Comparison of ENCODE assay signal across 33 cellular contexts in genomic region chrX:6262959-6263358, GRCh38. TPM values are rescaled to one million over a fixed set of nuclear protein-coding genes. Genes with fewer than 3 reads are reported as not detected.
"Had no signal": no experiment of that assay in that cellular context is flagged by ENCODE, and none has a peak within 500 bp of the region (broad histone marks: within the 10 kb centered on the region; RNA-seq: fewer than 3 reads in every experiment).

No MANE protein-coding gene starts in this region.

- FAIRE-seq: bronchial epithelial cell had no signal

- ATAC-seq: activated naive CD4-positive, alpha-beta T cell treated with anti-CD3 and anti-CD28 coated beads, Interleukin-2, amount 50 U/mL, for 72 hours; activated naive CD8-positive, alpha-beta T cell treated with anti-CD3 and anti-CD28 coated beads, Interleukin-2, amount 50 U/mL, for 24 hours; activated T-cell treated with anti-CD3 and anti-CD28 coated beads, Interleukin-2, amount 50 U/mL, for 4 hours; activated T-cell treated with anti-CD3 and anti-CD28 coated beads, Interleukin-2, amount 50 U/mL, for 72 hours; activated T-helper 17 cell treated with anti-CD3 and anti-CD28 coated beads, Interleukin-2, amount 50 U/mL, for 72 hours; body of pancreas had no signal

- H3K4me1 ChIP-seq: adrenal gland, ascending aorta, body of pancreas, breast epithelium had no signal

- H3K36me3 ChIP-seq: adrenal gland, ascending aorta, brain microvascular endothelial cell, breast epithelium, cardiac muscle cell had no signal

- H3K9me3 ChIP-seq: adrenal gland, ascending aorta, body of pancreas had no signal

- H3K27ac ChIP-seq: adrenal gland, ascending aorta, body of pancreas, brain microvascular endothelial cell, breast epithelium, cardiac muscle cell had no signal

- H3K4me3 ChIP-seq: adrenal gland, ascending aorta, body of pancreas, breast epithelium, cardiac muscle cell had no signal

- H3K27me3 ChIP-seq: adrenal gland, ascending aorta, body of pancreas, brain microvascular endothelial cell, breast epithelium, cardiac muscle cell had no signal

- DNase-seq: activated effector memory CD4-positive, alpha-beta T cell treated with anti-CD3 and anti-CD28 coated beads, Interleukin-2, amount 50 U/mL, for 16 hours; activated effector memory CD4-positive, alpha-beta T cell treated with Interleukin-2 at 50 U/mL for 16 hours; activated gamma-delta T cell; activated gamma-delta T cell treated with Interleukin-2 at 50 U/mL for 16 hours; activated naive CD4-positive, alpha-beta T cell; activated naive CD4-positive, alpha-beta T cell treated with anti-CD3 and anti-CD28 coated beads for 36 hours; activated naive CD4-positive, alpha-beta T cell treated with anti-CD3 and anti-CD28 coated beads, Interleukin-2, amount 10 ng/mL, durations not matched to agents 7 days and 5 days; activated naive CD4-positive, alpha-beta T cell treated with anti-CD3 and anti-CD28 coated beads, Interleukin-2, amount 50 U/mL, for 16 hours; activated naive CD4-positive, alpha-beta T cell treated with Interleukin-2 at 50 U/mL for 16 hours; activated naive CD8-positive, alpha-beta T cell treated with anti-CD3 and anti-CD28 coated beads for 36 hours; activated naive CD8-positive, alpha-beta T cell treated with anti-CD3 and anti-CD28 coated beads, Interleukin-2, amount 10 ng/mL, durations not matched to agents 7 days and 5 days; activated naive CD8-positive, alpha-beta T cell treated with anti-CD3 and anti-CD28 coated beads, Interleukin-2, amount 50 U/mL, for 24 hours; activated T-cell treated with anti-CD3 and anti-CD28 coated beads, Interleukin-2, amount 50 U/mL, for 24 hours; activated T-cell treated with anti-CD3 and anti-CD28 coated beads, Interleukin-2, amount 50 U/mL, for 4 hours; activated T-cell treated with anti-CD3 and anti-CD28 coated beads, Interleukin-2, amount 50 U/mL, for 48 hours; activated T-cell treated with anti-CD3 and anti-CD28 coated beads, Interleukin-2, amount 50 U/mL, for 72 hours; adrenal gland; amniotic stem cell; amygdala; anterior cingulate cortex; aorta; body of pancreas; brain microvascular endothelial cell; caudate nucleus; central memory CD4-positive, alpha-beta T cell; cerebellar nuclear complex had no signal

RNA-seq across cellular contexts. Expression of gene NLGN4X, which starts 34.3 kb away (rescaled TPM):
- total RNA-seq: activated naive CD4-positive, alpha-beta T cell treated with anti-CD3 and anti-CD28 coated beads for 36 hours; activated naive CD8-positive, alpha-beta T cell treated with anti-CD3 and anti-CD28 coated beads for 36 hours; activated naive CD8-positive, alpha-beta T cell treated with anti-CD3 and anti-CD28 coated beads, Interleukin-2, amount 10 ng/mL, durations not matched to agents 7 days and 5 days; activated T-helper 1 cell treated with anti-CD3 and anti-CD28 coated beads, Interleukin-12 subunit alpha, Interleukin-12 subunit beta, Interleukin-2, Interleukin-4 antibody, amounts not matched to agents 30 ng/mL and 10 ng/mL and 1 ng/mL, durations not matched to agents 14 hours and 24 hours and 36 hours; activated T-helper 17 cell treated with anti-CD3 and anti-CD28 coated beads, Interleukin-2, amount 50 U/mL, for 72 hours; bronchial epithelial cell had no signal
